8 cellular contexts compared by ENCODE assay signal in the genomic region with DNA sequence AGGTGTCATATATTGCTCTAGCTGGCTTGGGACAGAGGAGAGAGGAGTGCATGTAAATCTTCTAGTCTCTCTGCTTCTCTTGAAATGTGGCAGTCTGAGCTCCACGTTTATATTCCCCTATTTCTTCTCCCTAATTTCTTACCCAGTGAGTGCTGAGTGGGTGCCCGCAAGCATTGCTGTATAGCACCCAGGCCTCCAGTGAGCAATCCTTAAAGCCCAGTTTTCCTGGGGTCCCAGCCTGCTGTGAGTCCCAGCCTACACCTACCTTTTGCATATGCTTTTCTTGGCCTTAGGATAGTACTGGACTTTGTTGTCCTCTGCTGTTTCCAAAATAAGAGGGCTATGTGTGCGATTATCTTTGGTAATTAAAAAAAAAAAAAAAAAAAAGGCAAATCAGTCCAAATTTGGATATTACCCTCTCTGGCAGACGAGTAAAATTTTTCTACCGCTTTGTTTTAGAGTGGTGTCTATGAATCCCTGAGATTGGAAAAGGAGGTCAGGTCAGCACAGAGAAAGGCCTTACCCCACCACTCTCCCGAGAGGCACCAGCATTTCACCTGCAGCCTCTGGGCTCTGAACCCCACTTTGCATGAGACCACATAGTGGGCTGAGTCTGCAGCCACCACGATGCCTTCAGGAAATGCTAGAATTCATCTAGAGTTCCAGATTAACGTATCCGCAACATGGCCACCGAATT. TPM values are rescaled to one million over a fixed set of nuclear protein-coding genes. Genes with fewer than 3 reads are reported as not detected.
DNase-seq lines count a peak whose midpoint lies in the region; ATAC-seq and TF ChIP-seq lines count a peak whose summit lies in the region.

No MANE protein-coding gene starts in this region.

- POLR2A ChIA-PET in GM10248 (lab: Yijun Ruan, JAX): no interaction called here
- POLR2A ChIA-PET in CD4-positive, alpha-beta T cell (lab: Charles Lee): no interaction called here

- CTCF ChIA-PET in GM10248 (lab: Yijun Ruan, JAX): interaction anchor here (1.5 kb wide), 1 partner anchor 12 kb away, joined by 6 read pairs; no protein-coding TSS in a partner anchor
- CTCF ChIA-PET in CD4-positive, alpha-beta T cell (lab: Charles Lee): no interaction called here

- peaks cover 17% of the 10 kb centered on the region for H3K27me3 Mint-ChIP-seq in CD4-positive, alpha-beta T cell

- no peaks in the 10 kb centered on the region for H3K36me3 Mint-ChIP-seq in CD4-positive, alpha-beta T cell (ENCODE audit: low read depth)

- H3K4me3 ChIP-seq in ACC112 (ENCODE audit: low read depth, low read length) (peak overlapping the region; percentile 80), astrocyte of the spinal cord (ENCODE audit: low read depth, low read length) (peak overlapping the region; percentile 43), liver (ENCODE audit: low read depth in 1 of 3, low read length in 3 of 3) (peak overlapping the region; percentile 66 to 96 (median 86))

- H3K27ac Mint-ChIP-seq in CD4-positive, alpha-beta T cell: no peak overlapping the region

- TF ChIP-seq CTCF in astrocyte of the spinal cord (IDR thresholded peaks at IDR 0.05; ENCODE audit: low read depth, low read length) (no peak), liver (IDR thresholded peaks at IDR 0.05; ENCODE audit: low read depth, low read length, missing input control) (no peak), GM10248 (IDR thresholded peaks at IDR 0.05; ENCODE audit: control extremely low read depth, extremely low read depth, low read depth, missing control alignments) (no peak)
- no peak for TF ChIP-seq CTCF in CD4-positive, alpha-beta T cell (IDR thresholded peaks at IDR 0.05)

- H3K27me3 ChIP-seq in ACC112 (ENCODE audit: insufficient read depth, low read length) (no peaks in the 10 kb centered on the region), liver (ENCODE audit: control insufficient read depth in 4 of 4, insufficient read depth in 4 of 4, low read length in 3 of 4) (no peaks in the 10 kb centered on the region)
- no peaks in the 10 kb centered on the region for H3K27me3 ChIP-seq in CD4-positive, alpha-beta T cell (ENCODE audit: control insufficient read depth, insufficient read depth, low read length)

- no peaks in the 10 kb centered on the region for H3K9me3 Mint-ChIP-seq in CD4-positive, alpha-beta T cell

- ATAC-seq in HG02588 (IDR thresholded peaks at IDR 0.05; ENCODE audit: unreplicated experiment) (peak; percentile 53), HG03469 (IDR thresholded peaks at IDR 0.05; ENCODE audit: unreplicated experiment) (no peak)
- ATAC-seq in CD4-positive, alpha-beta T cell (ENCODE audit: poor library complexity): no peak

- no peak overlapping the region for H2AFZ ChIP-seq in ACC112 (ENCODE audit: low read length, unreplicated experiment)

- no peak overlapping the region for H3K4me3 Mint-ChIP-seq in CD4-positive, alpha-beta T cell

- no peak for TF ChIP-seq RAD21 in liver (IDR thresholded peaks at IDR 0.05)

- H3K79me2 ChIP-seq in ACC112 (ENCODE audit: control insufficient read depth, insufficient read depth, low read length, unreplicated experiment): peaks cover 59% of the 10 kb centered on the region

- H3K4me1 Mint-ChIP-seq in CD4-positive, alpha-beta T cell (ENCODE audit: low read depth): no peaks in the 10 kb centered on the region

- H3K27ac ChIP-seq in ACC112 (ENCODE audit: low read depth, low read length) (peak overlapping the region; percentile 97), liver (ENCODE audit: low read depth in 1 of 2, low read length in 2 of 2) (peak overlapping the region; percentile 84 to 93)
- H3K27ac ChIP-seq in CD4-positive, alpha-beta T cell (ENCODE audit: low read depth, low read length): no peak overlapping the region

- H3K4me1 ChIP-seq in ACC112 (ENCODE audit: control insufficient read depth, insufficient read depth, low read length, unreplicated experiment) (peaks cover 52% of the 10 kb centered on the region), liver (ENCODE audit: control insufficient read depth in 4 of 4, insufficient read depth in 4 of 4, low read length in 3 of 4) (peaks cover 0 to 55% (median 24%) of the 10 kb centered on the region in 4 donors)

- WGBS in liver: 18% methylated on average over 10 of the region's 10 CpGs

- intact Hi-C loops in CD4-positive, alpha-beta T cell (cut with DNase I, micrococcal nuclease): no loop called here

- H3K9me3 ChIP-seq in liver (ENCODE audit: control insufficient read depth in 4 of 4, low read length in 3 of 4): no peaks in the 10 kb centered on the region
- H3K9me3 ChIP-seq in CD4-positive, alpha-beta T cell (ENCODE audit: control insufficient read depth, low read length): no peaks in the 10 kb centered on the region

- H3K9ac ChIP-seq in liver (ENCODE audit: low read depth in 1 of 2, low read length in 2 of 2): peak overlapping the region; percentile 93 to 98

- H3K36me3 ChIP-seq in ACC112 (ENCODE audit: insufficient read depth, low read length) (peaks cover 9% of the 10 kb centered on the region; the same call in 1 of the 2 replicates), liver (ENCODE audit: control insufficient read depth in 4 of 4, insufficient read depth in 3 of 4, low read depth in 1 of 4, low read length in 3 of 4) (peaks cover 0 to 3% (median 1%) of the 10 kb centered on the region in 4 donors)

- DNase-seq in astrocyte of the spinal cord (ENCODE audit: low read depth, low spot score) (no peak), superior temporal gyrus (ENCODE audit: extremely low spot score) (no peak), GM10248 (ENCODE audit: extremely low spot score) (no peak)
- no peak for DNase-seq in CD4-positive, alpha-beta T cell

- in situ Hi-C loops in astrocyte of the spinal cord (cut with HindIII; ENCODE audit: low sequenced_read_pairs): no loop called here

TF ChIP-seq in liver, 16 proteins besides CTCF, POLR2A, EP300 and RAD21:
- TF ChIP-seq RXRA (IDR thresholded peaks at IDR 0.05): no peak
- TF ChIP-seq HNF4G (IDR thresholded peaks at IDR 0.05): no peak
- TF ChIP-seq, protein P1, sequence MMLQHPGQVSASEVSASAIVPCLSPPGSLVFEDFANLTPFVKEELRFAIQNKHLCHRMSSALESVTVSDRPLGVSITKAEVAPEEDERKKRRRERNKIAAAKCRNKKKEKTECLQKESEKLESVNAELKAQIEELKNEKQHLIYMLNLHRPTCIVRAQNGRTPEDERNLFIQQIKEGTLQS (IDR thresholded peaks at IDR 0.05): no peak
- TF ChIP-seq NR2F2 (IDR thresholded peaks at IDR 0.05): no peak

RNA-seq across cellular contexts. Expression of a gene that starts 1.1 kb away (rescaled TPM):
- 100 to 1,000 TPM in 1 of 2 donors, 10 to 100 TPM in 1; 84.6 to 274 TPM for total RNA-seq in liver
- polyA plus RNA-seq in liver: 1,000 to 10,000 TPM; 1,812 to 2,615 TPM
- 1 to 10 TPM in 1 of 2 experiments, not detected in 1; 1.4 TPM for total RNA-seq in CD4-positive, alpha-beta T cell

Comparison
In these comparisons a context has a peak if more than half of its experiments do, and no peak if none do; other contexts are left out.
1. RNA of a gene that starts 1.1 kb away (total RNA-seq): 84.6 to 274 TPM in liver; 1.4 TPM in CD4-positive, alpha-beta T cell; every median in the first group is over 10 times any median in the second.
2. Peak in every context shown above with its lines, with median percentiles within 50 percentile points of each other: H3K4me3 ChIP-seq.